Comparison of ENCODE assay signal across 11 cellular contexts in genomic region chr14:101729382-101729781, GRCh38.
"Had no signal": no experiment of that assay in that cellular context is flagged by ENCODE, and none has a peak within 500 bp of the region (broad histone marks: within the 10 kb centered on the region; RNA-seq: fewer than 3 reads in every experiment).

No MANE protein-coding gene starts in this region.

- H3K27ac Mint-ChIP-seq: activated naive CD8-positive, alpha-beta T cell treated with anti-CD3 and anti-CD28 coated beads, Interleukin-2, amount 10 ng/mL, durations not matched to agents 7 days and 5 days; nephron had no signal

- H3K9me3 ChIP-seq: ascending aorta, upper lobe of left lung had no signal

- H3K36me3 Mint-ChIP-seq: activated naive CD8-positive, alpha-beta T cell treated with anti-CD3 and anti-CD28 coated beads, Interleukin-2, amount 10 ng/mL, durations not matched to agents 7 days and 5 days had no signal

- DNase-seq: activated CD4-positive, alpha-beta T cell treated with anti-CD3 and anti-CD28 coated beads, Interleukin-2, amount 50 U/mL, for 4 hours; activated CD4-positive, CD25-positive, alpha-beta regulatory T cell; activated effector memory CD4-positive, alpha-beta T cell treated with anti-CD3 and anti-CD28 coated beads, Interleukin-2, amount 50 U/mL, for 16 hours; activated naive CD8-positive, alpha-beta T cell treated with anti-CD3 and anti-CD28 coated beads, Interleukin-2, amount 10 ng/mL, durations not matched to agents 7 days and 5 days; foreskin melanocyte; mammary epithelial cell; stimulated activated CD4-positive, alpha-beta T cell treated with anti-CD3 and anti-CD28 coated beads, Interleukin-12 subunit alpha, Interleukin-12 subunit beta, amount 100 ng/mL, for 4 hours; stimulated activated naive CD8-positive, alpha-beta T cell treated with anti-CD3 and anti-CD28 coated beads, Interleukin-15, Interleukin-2, amounts not matched to agents 100 U/mL and 50 U/mL, for 24 hours; upper lobe of left lung had no signal

- H3K27me3 ChIP-seq: ascending aorta, upper lobe of left lung had no signal

- ATAC-seq: stimulated activated naive CD8-positive, alpha-beta T cell treated with anti-CD3 and anti-CD28 coated beads, Interleukin-15, Interleukin-2, amounts not matched to agents 100 U/mL and 50 U/mL, for 24 hours had no signal

- H3K27me3 Mint-ChIP-seq: activated naive CD8-positive, alpha-beta T cell treated with anti-CD3 and anti-CD28 coated beads, Interleukin-2, amount 10 ng/mL, durations not matched to agents 7 days and 5 days had no signal

- H3K9me3 Mint-ChIP-seq: activated naive CD8-positive, alpha-beta T cell treated with anti-CD3 and anti-CD28 coated beads, Interleukin-2, amount 10 ng/mL, durations not matched to agents 7 days and 5 days; nephron had no signal

- H3K27ac ChIP-seq: ascending aorta, upper lobe of left lung had no signal

- H3K4me3 Mint-ChIP-seq: activated naive CD8-positive, alpha-beta T cell treated with anti-CD3 and anti-CD28 coated beads, Interleukin-2, amount 10 ng/mL, durations not matched to agents 7 days and 5 days; nephron had no signal
